Comparison of ENCODE assay signal across 22 cellular contexts in genomic region chr3:24232784-24233183, GRCh38.
"Had no signal": no experiment of that assay in that cellular context is flagged by ENCODE, and none has a peak within 500 bp of the region (broad histone marks: within the 10 kb centered on the region; RNA-seq: fewer than 3 reads in every experiment).

No MANE protein-coding gene starts in this region.

- DNase-seq: IMR-90, Karpas-422, KG1, MM.1S, NCI-H1092 treated with DMSO at 0.1 percent for 48 hours, NCI-H1436, NCI-H187, NCI-H2029, NCI-H2081 treated with DMSO at 0.1 percent for 48 hours, NCI-H2171, NCI-H226, NCI-H446, NCI-H510A, NCI-H524 treated with DMSO at 0.1 percent for 48 hours, NCI-H69, NCI-H774, Right ventricle myocardium superior, RPMI8226, SIG-M5 had no signal

- H3K36me3 ChIP-seq: SJSA1 had no signal

- H3K9me3 ChIP-seq: SJSA1 had no signal

- H3K27me3 ChIP-seq: SJSA1 had no signal

- H3K27ac ChIP-seq: SJSA1, SK-N-MC had no signal

- ATAC-seq: HepG2 had no signal

- H3K4me3 ChIP-seq: SJSA1, SK-N-MC had no signal
